In the genomic region with DNA sequence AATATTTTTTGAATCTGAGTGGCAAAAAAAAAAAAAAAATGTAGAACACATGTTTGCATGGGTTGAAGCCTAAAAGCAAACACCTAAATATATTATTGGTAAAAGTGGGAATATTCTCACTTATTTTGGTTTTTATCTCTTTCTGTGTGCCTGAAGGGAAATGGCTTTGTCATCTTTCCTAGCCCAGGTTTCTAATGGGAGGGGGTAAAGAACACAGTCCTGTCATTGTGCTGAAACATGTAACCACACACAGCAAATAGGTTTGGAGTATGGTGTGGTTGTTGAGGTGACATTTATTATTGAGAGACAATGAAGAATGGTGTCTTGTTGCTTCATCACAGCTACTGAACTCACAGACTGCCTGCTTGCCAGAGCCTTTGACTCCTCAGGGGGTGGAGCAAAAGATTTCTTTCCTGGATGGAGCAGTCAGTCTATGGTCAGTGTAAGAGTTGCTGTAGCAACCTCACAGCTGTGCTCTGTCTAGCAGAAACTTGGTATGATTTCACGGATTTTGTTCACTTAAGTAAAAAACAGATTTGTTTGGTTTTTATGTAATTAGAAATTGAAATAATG, we compare ENCODE assay signal across 13 cellular contexts.
DNase-seq lines count a peak whose midpoint lies in the region; TF ChIP-seq lines count a peak whose summit lies in the region.
"Had no signal": no experiment of that assay in that cellular context is flagged by ENCODE, and none has a peak within 500 bp of the region (broad histone marks: within the 10 kb centered on the region; RNA-seq: fewer than 3 reads in every experiment).

No MANE protein-coding gene starts in this region.

- H3K4me3 ChIP-seq in astrocyte of the cerebellum (ENCODE audit: low read depth, low read length): no peak overlapping the region
- no peak overlapping the region for H3K4me3 ChIP-seq in tibial artery
- H3K4me3 ChIP-seq: skin epidermis, thoracic aorta had no signal

- intact Hi-C loops in tibial artery (cut with DNase I; ENCODE audit: low total_unique reads): no loop called here

- peaks cover 5 to 9% (median 9%) of the 10 kb centered on the region in 3 donors for H3K36me3 ChIP-seq in tibial artery
- H3K36me3 ChIP-seq: thoracic aorta had no signal

- DNase-seq in AG08395 (ENCODE audit: low spot score) (peak; percentile 83), HuH-7 (ENCODE audit: low spot score) (peak; percentile 38), astrocyte of the cerebellum (ENCODE audit: low read depth) (peak; percentile 57), iris pigment epithelial cell (ENCODE audit: low read depth) (peak; percentile 90), mesenteric fat pad (ENCODE audit: low spot score) (no peak), NCI-H524 treated with DMSO at 0.1 percent for 48 hours (lab: John Stamatoyannopoulos, UW) (no peak), tibial artery (no peak)
- DNase-seq in activated T-cell treated with anti-CD3 and anti-CD28 coated beads, Interleukin-2, amount 50 U/mL, for 48 hours: no peak
- DNase-seq: activated B cell treated with CpG ODN at 0.5 μM for 24 hours; DMS79; effector CD8-positive, alpha-beta T cell had no signal

- peaks cover 0 to 6% (median 0%) of the 10 kb centered on the region in 4 donors for H3K4me1 ChIP-seq in tibial artery

- no peaks in the 10 kb centered on the region for H3K9me3 ChIP-seq in tibial artery
- H3K9me3 ChIP-seq: thoracic aorta had no signal

- in situ Hi-C loops in astrocyte of the cerebellum (cut with HindIII; ENCODE audit: low sequenced_read_pairs): no loop called here

- H3K27ac ChIP-seq in tibial artery: no peak overlapping the region
- H3K27ac ChIP-seq: skin epidermis, thoracic aorta had no signal

- TF ChIP-seq CTCF in astrocyte of the cerebellum (IDR thresholded peaks at IDR 0.05; ENCODE audit: low read depth, low read length, missing control alignments) (no peak), tibial artery (IDR thresholded peaks at IDR 0.05) (no peak)

- H3K27me3 ChIP-seq in tibial artery: no peaks in the 10 kb centered on the region

Comparison
In these comparisons a context has a peak if more than half of its experiments do, and no peak if none do; other contexts are left out.
1. DNase-seq: peak in AG08395 (single experiment), HuH-7 (single experiment), astrocyte of the cerebellum (single experiment) and iris pigment epithelial cell (single experiment); none in activated T-cell treated with anti-CD3 and anti-CD28 coated beads, Interleukin-2, amount 50 U/mL, for 48 hours (0 of 2), mesenteric fat pad (single experiment), NCI-H524 treated with DMSO at 0.1 percent for 48 hours (single experiment) and tibial artery (0 of 2).